ENCODE assay signal across 14 cellular contexts in the genomic region with DNA sequence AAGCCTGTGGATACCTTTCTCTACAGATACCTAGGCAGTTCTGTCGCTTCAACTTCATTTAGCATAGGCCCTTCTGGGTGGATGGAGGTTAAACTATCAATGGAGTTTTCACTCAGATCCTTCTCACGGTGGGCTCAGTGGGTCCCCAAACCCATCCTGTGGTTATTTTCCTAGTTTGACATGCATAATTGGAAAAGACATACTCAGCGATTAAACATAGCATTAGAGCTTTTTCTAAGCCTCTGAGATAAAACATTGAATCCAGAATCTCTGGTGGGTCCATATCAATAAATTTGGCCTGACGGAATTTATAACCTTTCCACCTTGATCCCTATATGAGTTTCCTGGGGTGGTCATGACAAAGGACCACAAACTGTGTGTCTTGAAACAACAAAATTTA. TPM values are rescaled to one million over a fixed set of nuclear protein-coding genes. Genes with fewer than 3 reads are reported as not detected.
DNase-seq lines count a peak whose midpoint lies in the region; ATAC-seq and TF ChIP-seq lines count a peak whose summit lies in the region.
"Had no signal": no experiment of that assay in that cellular context is flagged by ENCODE, and none has a peak within 500 bp of the region (broad histone marks: within the 10 kb centered on the region; RNA-seq: fewer than 3 reads in every experiment).

No MANE protein-coding gene starts in this region.

- H2BK5ac ChIP-seq in mesenchymal stem cell (ENCODE audit: low read depth, low read length, poor library complexity, severe bottlenecking), result no peak overlapping the region

- no peaks in the 10 kb centered on the region for H3K9me3 ChIP-seq in BLaER1
- H3K9me3 ChIP-seq in CD8-positive, alpha-beta T cell (ENCODE audit: low read length), result no peaks in the 10 kb centered on the region
- no peaks in the 10 kb centered on the region for H3K9me3 ChIP-seq in mesenchymal stem cell (ENCODE audit: control insufficient read depth, low read length)
- no peaks in the 10 kb centered on the region for H3K9me3 ChIP-seq in BE2C
- H3K9me3 ChIP-seq: spleen had no signal

- no peaks in the 10 kb centered on the region for H3K27me3 ChIP-seq in BLaER1
- no peaks in the 10 kb centered on the region for H3K27me3 ChIP-seq in CD8-positive, alpha-beta T cell (ENCODE audit: insufficient read depth, low read length)
- no peaks in the 10 kb centered on the region for H3K27me3 ChIP-seq in mesenchymal stem cell (ENCODE audit: control insufficient read depth in 1 of 2, insufficient read depth in 1 of 2, low read length in 2 of 2)
- H3K27me3 ChIP-seq in BE2C, result no peaks in the 10 kb centered on the region
- H3K27me3 ChIP-seq: spleen had no signal

- peak overlapping the region; percentile 22 for H3K27ac Mint-ChIP-seq in CD8-positive, alpha-beta T cell
- H3K27ac Mint-ChIP-seq in activated T-helper 1 cell treated with anti-CD3 and anti-CD28 coated beads, Interleukin-12 subunit alpha, Interleukin-12 subunit beta, Interleukin-2, Interleukin-4 antibody, amounts not matched to agents 30 ng/mL and 10 ng/mL and 1 ng/mL, durations not matched to agents 14 hours and 24 hours and 36 hours, result no peak overlapping the region
- H3K27ac Mint-ChIP-seq: mesothelial cell of epicardium had no signal

- H3K9ac ChIP-seq in BLaER1 (no peak overlapping the region), mesenchymal stem cell (ENCODE audit: low read length) (peak overlapping the region; percentile 94)
- H3K9ac ChIP-seq: parathyroid adenoma had no signal

- no peak overlapping the region for H2BK120ac ChIP-seq in mesenchymal stem cell (ENCODE audit: low read depth, low read length)

- no peak overlapping the region for H4K8ac ChIP-seq in mesenchymal stem cell (ENCODE audit: low read length)

- H3K4me1 ChIP-seq in BLaER1 (peaks cover 57% of the 10 kb centered on the region), mesenchymal stem cell (ENCODE audit: control insufficient read depth, insufficient read depth, low read depth, low read length) (peaks cover 5% of the 10 kb centered on the region), BE2C (peaks cover 6% of the 10 kb centered on the region; the same call in 1 of the 2 replicates)
- peaks cover 32% of the 10 kb centered on the region for H3K4me1 ChIP-seq in CD8-positive, alpha-beta T cell (ENCODE audit: insufficient read depth, low read length)

- CTCF ChIA-PET in CD8-positive, alpha-beta T cell (lab: Charles Lee), result interaction anchor here (2.9 kb wide), 1 partner anchor 13 kb away, joined by 19 read pairs; no protein-coding TSS in a partner anchor

- H2BK15ac ChIP-seq in mesenchymal stem cell (ENCODE audit: low read depth, poor library complexity, severe bottlenecking), result no peak overlapping the region

- peaks cover 31% of the 10 kb centered on the region for H4K20me1 ChIP-seq in BLaER1

- no peak overlapping the region for H3K4ac ChIP-seq in mesenchymal stem cell (ENCODE audit: low read depth in 1 of 2, low read length in 2 of 2)

- no peak overlapping the region for H2AFZ ChIP-seq in mesenchymal stem cell (ENCODE audit: low read depth, low read length)

- H3K27ac ChIP-seq in BLaER1 (no peak overlapping the region), mesenchymal stem cell (ENCODE audit: low read length, poor library complexity, severe bottlenecking) (no peak overlapping the region)
- no peak overlapping the region for H3K27ac ChIP-seq in CD8-positive, alpha-beta T cell (ENCODE audit: low read depth, low read length)

- H3K9me3 Mint-ChIP-seq in CD8-positive, alpha-beta T cell, result no peaks in the 10 kb centered on the region
- H3K9me3 Mint-ChIP-seq in activated T-helper 1 cell treated with anti-CD3 and anti-CD28 coated beads, Interleukin-12 subunit alpha, Interleukin-12 subunit beta, Interleukin-2, Interleukin-4 antibody, amounts not matched to agents 30 ng/mL and 10 ng/mL and 1 ng/mL, durations not matched to agents 14 hours and 24 hours and 36 hours, result peaks cover 3% of the 10 kb centered on the region
- H3K9me3 Mint-ChIP-seq: mesothelial cell of epicardium had no signal

- H3K4me3 Mint-ChIP-seq in CD8-positive, alpha-beta T cell, result no peak overlapping the region
- H3K4me3 Mint-ChIP-seq in activated T-helper 1 cell treated with anti-CD3 and anti-CD28 coated beads, Interleukin-12 subunit alpha, Interleukin-12 subunit beta, Interleukin-2, Interleukin-4 antibody, amounts not matched to agents 30 ng/mL and 10 ng/mL and 1 ng/mL, durations not matched to agents 14 hours and 24 hours and 36 hours, result peak overlapping the region; percentile 89

- no peak overlapping the region for H4K91ac ChIP-seq in mesenchymal stem cell (ENCODE audit: low read length)

- 100% methylated on average over 4 of the region's 4 CpGs for WGBS in mesenchymal stem cell

- no peak overlapping the region for H3K18ac ChIP-seq in mesenchymal stem cell (ENCODE audit: low read depth in 1 of 2, low read length in 2 of 2)

- H3K4me3 ChIP-seq in BLaER1 (no peak overlapping the region), mesenchymal stem cell (ENCODE audit: insufficient read depth in 1 of 2, low read depth in 1 of 2, low read length in 2 of 2) (peak overlapping the region in 1 of 2 experiments; percentile 85), BE2C (ENCODE audit: low read depth, low read length) (no peak overlapping the region)
- H3K4me3 ChIP-seq in CD8-positive, alpha-beta T cell (ENCODE audit: low read depth, low read length), result no peak overlapping the region

- no peak overlapping the region for H2AK5ac ChIP-seq in mesenchymal stem cell (ENCODE audit: low read length, severe bottlenecking)

- TF ChIP-seq CTCF in CD8-positive, alpha-beta T cell (IDR thresholded peaks at IDR 0.05), result no peak
- TF ChIP-seq CTCF in BE2C (IDR thresholded peaks at IDR 0.05; ENCODE audit: low read depth, low read length), result no peak

- H3K4me2 ChIP-seq in BLaER1, result peak overlapping the region; percentile 93; the same call in 1 of the 2 replicates
- H3K4me2 ChIP-seq in mesenchymal stem cell (ENCODE audit: low read length, poor library complexity, severe bottlenecking), result no peak overlapping the region

- H3K4me1 Mint-ChIP-seq in CD8-positive, alpha-beta T cell (ENCODE audit: low read depth), result peaks cover 57% of the 10 kb centered on the region
- peaks cover 62% of the 10 kb centered on the region for H3K4me1 Mint-ChIP-seq in activated T-helper 1 cell treated with anti-CD3 and anti-CD28 coated beads, Interleukin-12 subunit alpha, Interleukin-12 subunit beta, Interleukin-2, Interleukin-4 antibody, amounts not matched to agents 30 ng/mL and 10 ng/mL and 1 ng/mL, durations not matched to agents 14 hours and 24 hours and 36 hours (ENCODE audit: low read depth)

- no peak overlapping the region for H3K23ac ChIP-seq in mesenchymal stem cell (ENCODE audit: low read length in 2 of 2)

- H3K36me3 ChIP-seq in BLaER1 (peaks cover 9% of the 10 kb centered on the region; the same call in 1 of the 2 replicates), mesenchymal stem cell (ENCODE audit: control insufficient read depth in 1 of 2, insufficient read depth in 2 of 2, low read depth in 1 of 2, low read length in 2 of 2) (peaks cover 0 to 9% of the 10 kb centered on the region in 2 experiments), BE2C (no peaks in the 10 kb centered on the region)
- no peaks in the 10 kb centered on the region for H3K36me3 ChIP-seq in CD8-positive, alpha-beta T cell (ENCODE audit: insufficient read depth, low read length)
- H3K36me3 ChIP-seq: spleen had no signal

- H3K79me1 ChIP-seq in mesenchymal stem cell (replicated peaks; ENCODE audit: low read length, poor library complexity, severe bottlenecking), result peaks cover 13% of the 10 kb centered on the region

- no peaks in the 10 kb centered on the region for H3K27me3 Mint-ChIP-seq in CD8-positive, alpha-beta T cell (ENCODE audit: low read depth)
- H3K27me3 Mint-ChIP-seq in activated T-helper 1 cell treated with anti-CD3 and anti-CD28 coated beads, Interleukin-12 subunit alpha, Interleukin-12 subunit beta, Interleukin-2, Interleukin-4 antibody, amounts not matched to agents 30 ng/mL and 10 ng/mL and 1 ng/mL, durations not matched to agents 14 hours and 24 hours and 36 hours (ENCODE audit: insufficient read depth), result no peaks in the 10 kb centered on the region

- ATAC-seq in CD8-positive, alpha-beta T cell, result no peak

- POLR2A ChIA-PET in CD8-positive, alpha-beta T cell (lab: Charles Lee), result no interaction called here

- H3K36me3 Mint-ChIP-seq in CD8-positive, alpha-beta T cell, result peaks cover 13% of the 10 kb centered on the region
- H3K36me3 Mint-ChIP-seq in activated T-helper 1 cell treated with anti-CD3 and anti-CD28 coated beads, Interleukin-12 subunit alpha, Interleukin-12 subunit beta, Interleukin-2, Interleukin-4 antibody, amounts not matched to agents 30 ng/mL and 10 ng/mL and 1 ng/mL, durations not matched to agents 14 hours and 24 hours and 36 hours (ENCODE audit: low read depth), result peaks cover 21% of the 10 kb centered on the region
- H3K36me3 Mint-ChIP-seq: mesothelial cell of epicardium had no signal

- no peak overlapping the region for H2BK12ac ChIP-seq in mesenchymal stem cell (ENCODE audit: low read length in 2 of 2)

- intact Hi-C loops in CD8-positive, alpha-beta T cell (cut with DNase I, micrococcal nuclease), result loop anchor here (5.0 to 10.0 kb wide), 6 partner anchors 65 to 1952 kb away; partner anchors contain the start of genes TRIO (in 2 of the 2), OTULINL (in 1 of the 2) and RETREG1 (in 1 of the 2)
- intact Hi-C loops in activated T-helper 1 cell treated with anti-CD3 and anti-CD28 coated beads, Interleukin-12 subunit alpha, Interleukin-12 subunit beta, Interleukin-2, Interleukin-4 antibody, amounts not matched to agents 30 ng/mL and 10 ng/mL and 1 ng/mL, durations not matched to agents 14 hours and 24 hours and 36 hours (cut with micrococcal nuclease), result loop anchor here (1.0 to 5.0 kb wide), 2 partner anchors 9 to 265 kb away; no protein-coding TSS in a partner anchor
- intact Hi-C loops in cardiac septum (cut with DNase I), result no loop called here

- H3K14ac ChIP-seq in mesenchymal stem cell (ENCODE audit: low read length in 2 of 2), result no peak overlapping the region

- no peak for DNase-seq in CD8-positive, alpha-beta T cell
- DNase-seq in activated T-helper 1 cell treated with anti-CD3 and anti-CD28 coated beads, Interleukin-12 subunit alpha, Interleukin-12 subunit beta, Interleukin-2, Interleukin-4 antibody, amounts not matched to agents 30 ng/mL and 10 ng/mL and 1 ng/mL, durations not matched to agents 14 hours and 24 hours and 36 hours (ENCODE audit: low spot score), result no peak
- DNase-seq in mesenchymal stem cell, result no peak
- no peak for DNase-seq in cardiac septum (ENCODE audit: low spot score)
- no peak for DNase-seq in ecto neural progenitor cell (ENCODE audit: low spot score)
- DNase-seq in BE2C, result no peak
- DNase-seq: KBM-7, NCI-H1417 treated with DMSO at 0.1 percent for 48 hours, NCI-H345, SIG-M5, spleen had no signal

RNA-seq across cellular contexts. Expression of gene OTULIN, which starts 1.8 kb away (rescaled TPM):
- 100 to 1,000 TPM; 135 to 140 TPM for total RNA-seq in CD8-positive, alpha-beta T cell
- 57.4 and 58.7 TPM in 2 replicates for total RNA-seq in activated T-helper 1 cell treated with anti-CD3 and anti-CD28 coated beads, Interleukin-12 subunit alpha, Interleukin-12 subunit beta, Interleukin-2, Interleukin-4 antibody, amounts not matched to agents 30 ng/mL and 10 ng/mL and 1 ng/mL, durations not matched to agents 14 hours and 24 hours and 36 hours
- polyA plus RNA-seq in mesenchymal stem cell (2013, experiment 1 of 2), result 6.4 TPM
- polyA plus RNA-seq in mesenchymal stem cell (2013, experiment 2 of 2), result 6.7 TPM
- total RNA-seq in cardiac septum, result 29.0 TPM
- 14.1 TPM for polyA plus RNA-seq in BE2C (2012; ENCODE audit: insufficient read depth, insufficient read length, low read depth)
